8 cellular contexts compared by ENCODE assay signal in genomic region chr3:45011756-45012441, GRCh38. TPM values are rescaled to one million over a fixed set of nuclear protein-coding genes. Genes with fewer than 3 reads are reported as not detected.
DNase-seq lines count a peak whose midpoint lies in the region; ATAC-seq, FAIRE-seq and TF ChIP-seq lines count a peak whose summit lies in the region.

No MANE protein-coding gene starts in this region.

- no peak for TF ChIP-seq EP300 in suprapubic skin (IDR thresholded peaks at IDR 0.05)

- TF ChIP-seq POLR2A in suprapubic skin (IDR thresholded peaks at IDR 0.05), result no peak

- TF ChIP-seq CTCF in keratinocyte (optimal IDR thresholded peaks at IDR 0.05 in 1 of 3, IDR thresholded peaks at IDR 0.05 in 1 of 3, conservative IDR thresholded peaks at IDR 0.05 in 1 of 3; ENCODE audit: extremely low read depth in 1 of 3, insufficient read depth in 2 of 3, low read length in 3 of 3) (no peak), suprapubic skin (IDR thresholded peaks at IDR 0.05) (no peak)

- H3K27ac ChIP-seq in keratinocyte (ENCODE audit: control insufficient read depth, insufficient read depth, low read length) (peak overlapping the region; percentile 51), suprapubic skin (peak overlapping the region; percentile 82)

- H3K9me3 Mint-ChIP-seq in activated CD4-positive, alpha-beta memory T cell treated with anti-CD3 and anti-CD28 coated beads, Interleukin-2, amount 10 ng/mL, durations not matched to agents 7 days and 5 days, result no peaks in the 10 kb centered on the region
- H3K9me3 Mint-ChIP-seq in activated CD4-positive, alpha-beta memory T cell treated with anti-CD3 and anti-CD28 coated beads for 36 hours, result no peaks in the 10 kb centered on the region

- POLR2A ChIA-PET in activated CD4-positive, alpha-beta memory T cell treated with anti-CD3 and anti-CD28 coated beads, Interleukin-2, amount 10 ng/mL, durations not matched to agents 7 days and 5 days (lab: Charles Lee), result interaction anchor here (0.7 to 1.6 kb wide), 7 partner anchors 8 to 36 kb away, joined by 3 to 11 read pairs (median 4); partner anchors contain the start of genes EXOSC7 and ZDHHC3
- POLR2A ChIA-PET in activated CD4-positive, alpha-beta memory T cell treated with anti-CD3 and anti-CD28 coated beads for 36 hours (lab: Charles Lee), result interaction anchor here (1.2 kb wide), 1 partner anchor 15 kb away, joined by 3 read pairs; no protein-coding TSS in a partner anchor

- H3K4me1 Mint-ChIP-seq in activated CD4-positive, alpha-beta memory T cell treated with anti-CD3 and anti-CD28 coated beads, Interleukin-2, amount 10 ng/mL, durations not matched to agents 7 days and 5 days, result peaks cover 39% of the 10 kb centered on the region
- peaks cover 19% of the 10 kb centered on the region for H3K4me1 Mint-ChIP-seq in activated CD4-positive, alpha-beta memory T cell treated with anti-CD3 and anti-CD28 coated beads for 36 hours (ENCODE audit: low read depth)

- no peaks in the 10 kb centered on the region for H3K79me2 ChIP-seq in keratinocyte (ENCODE audit: control insufficient read depth, insufficient read depth, low read length)

- ATAC-seq in GM19452 (IDR thresholded peaks at IDR 0.05; ENCODE audit: unreplicated experiment), result no peak

- H3K4me2 ChIP-seq in keratinocyte (ENCODE audit: control insufficient read depth, extremely low read depth, insufficient read depth, low read depth, low read length), result peak overlapping the region; percentile 29

- H3K4me3 ChIP-seq in keratinocyte (ENCODE audit: control insufficient read depth in 2 of 3, extremely low read depth in 1 of 3, insufficient read depth in 2 of 3, low read depth in 1 of 3, low read length in 3 of 3), result no peak overlapping the region
- H3K4me3 ChIP-seq in suprapubic skin, result no peak overlapping the region

- intact Hi-C loops in activated CD4-positive, alpha-beta memory T cell treated with anti-CD3 and anti-CD28 coated beads for 36 hours (cut with micrococcal nuclease), result no loop called here

- no peaks in the 10 kb centered on the region for H3K27me3 Mint-ChIP-seq in activated CD4-positive, alpha-beta memory T cell treated with anti-CD3 and anti-CD28 coated beads, Interleukin-2, amount 10 ng/mL, durations not matched to agents 7 days and 5 days
- no peaks in the 10 kb centered on the region for H3K27me3 Mint-ChIP-seq in activated CD4-positive, alpha-beta memory T cell treated with anti-CD3 and anti-CD28 coated beads for 36 hours

- no peaks in the 10 kb centered on the region for H3K27me3 ChIP-seq in keratinocyte (ENCODE audit: control insufficient read depth, extremely low read depth, insufficient read depth, low read length)
- H3K27me3 ChIP-seq in suprapubic skin, result no peaks in the 10 kb centered on the region

- peak overlapping the region; percentile 23 for H3K9ac ChIP-seq in keratinocyte (ENCODE audit: control insufficient read depth, extremely low read depth, insufficient read depth, low read length)

- peaks cover 11 to 25% of the 10 kb centered on the region in 2 experiments for H3K36me3 ChIP-seq in keratinocyte (ENCODE audit: control insufficient read depth in 2 of 2, extremely low read depth in 1 of 2, insufficient read depth in 2 of 2, low read length in 2 of 2)
- H3K36me3 ChIP-seq in suprapubic skin, result peaks cover 14% of the 10 kb centered on the region

- no peak overlapping the region for H3K4me3 Mint-ChIP-seq in activated CD4-positive, alpha-beta memory T cell treated with anti-CD3 and anti-CD28 coated beads, Interleukin-2, amount 10 ng/mL, durations not matched to agents 7 days and 5 days
- H3K4me3 Mint-ChIP-seq in activated CD4-positive, alpha-beta memory T cell treated with anti-CD3 and anti-CD28 coated beads for 36 hours, result no peak overlapping the region

- DNase-seq in activated CD4-positive, alpha-beta memory T cell treated with anti-CD3 and anti-CD28 coated beads, Interleukin-2, amount 10 ng/mL, durations not matched to agents 7 days and 5 days, result no peak
- DNase-seq in activated CD4-positive, alpha-beta memory T cell treated with anti-CD3 and anti-CD28 coated beads for 36 hours, result no peak
- DNase-seq in amniotic stem cell (lab: John Stamatoyannopoulos, UW), result peak; percentile 47
- peak; percentile 38 for DNase-seq in keratinocyte (ENCODE audit: low read depth, low spot score)
- no peak for DNase-seq in suprapubic skin (ENCODE audit: low spot score in 2 of 2)
- no peak for DNase-seq in NCI-H2196 (lab: John Stamatoyannopoulos, UW; ENCODE audit: unreplicated experiment)
- no peak for DNase-seq in DMS153 (lab: John Stamatoyannopoulos, UW)

- peak; percentile 80 for FAIRE-seq in keratinocyte (lab: Jason Lieb, UNC)

- peaks cover 49% of the 10 kb centered on the region for H3K36me3 Mint-ChIP-seq in activated CD4-positive, alpha-beta memory T cell treated with anti-CD3 and anti-CD28 coated beads, Interleukin-2, amount 10 ng/mL, durations not matched to agents 7 days and 5 days (ENCODE audit: low read depth)
- H3K36me3 Mint-ChIP-seq in activated CD4-positive, alpha-beta memory T cell treated with anti-CD3 and anti-CD28 coated beads for 36 hours, result peaks cover 39% of the 10 kb centered on the region

- CTCF ChIA-PET in activated CD4-positive, alpha-beta memory T cell treated with anti-CD3 and anti-CD28 coated beads, Interleukin-2, amount 10 ng/mL, durations not matched to agents 7 days and 5 days (lab: Charles Lee), result interaction anchor here (1.0 to 2.6 kb wide), 7 partner anchors 9 to 211 kb away, joined by 3 to 13 read pairs (median 4); no protein-coding TSS in a partner anchor
- CTCF ChIA-PET in activated CD4-positive, alpha-beta memory T cell treated with anti-CD3 and anti-CD28 coated beads for 36 hours (lab: Charles Lee), result interaction anchor here (0.6 to 1.4 kb wide), 4 partner anchors 15 to 648 kb away, joined by 3 to 5 read pairs (median 4); no protein-coding TSS in a partner anchor

- WGBS in suprapubic skin, result 21% methylated on average over 7 of the region's 7 CpGs

- dilution Hi-C loops in keratinocyte (cut with MboI; ENCODE audit: extremely low pct_ligation_motif_present, low sequenced_read_pairs), result no loop called here

- no peaks in the 10 kb centered on the region for H3K9me1 ChIP-seq in keratinocyte (ENCODE audit: control insufficient read depth, extremely low read depth, insufficient read depth, low read length)

- H3K4me1 ChIP-seq in keratinocyte (ENCODE audit: control insufficient read depth, extremely low read depth, insufficient read depth, low read length), result peaks cover 35% of the 10 kb centered on the region
- H3K4me1 ChIP-seq in suprapubic skin, result peaks cover 37% of the 10 kb centered on the region

- H3K9me3 ChIP-seq in keratinocyte (ENCODE audit: control insufficient read depth, low read depth, low read length) (no peaks in the 10 kb centered on the region), suprapubic skin (no peaks in the 10 kb centered on the region)

- H4K20me1 ChIP-seq in keratinocyte (ENCODE audit: control insufficient read depth, extremely low read depth, insufficient read depth, low read length), result no peaks in the 10 kb centered on the region

- H2AFZ ChIP-seq in keratinocyte (ENCODE audit: control insufficient read depth, low read length), result no peak overlapping the region

- peak overlapping the region; percentile 84 for H3K27ac Mint-ChIP-seq in activated CD4-positive, alpha-beta memory T cell treated with anti-CD3 and anti-CD28 coated beads, Interleukin-2, amount 10 ng/mL, durations not matched to agents 7 days and 5 days
- H3K27ac Mint-ChIP-seq in activated CD4-positive, alpha-beta memory T cell treated with anti-CD3 and anti-CD28 coated beads for 36 hours, result no peak overlapping the region

RNA-seq across cellular contexts. Expression of gene CLEC3B, which starts 14.2 kb away (rescaled TPM):
- not detected for total RNA-seq in activated CD4-positive, alpha-beta memory T cell treated with anti-CD3 and anti-CD28 coated beads, Interleukin-2, amount 10 ng/mL, durations not matched to agents 7 days and 5 days
- not detected for total RNA-seq in activated CD4-positive, alpha-beta memory T cell treated with anti-CD3 and anti-CD28 coated beads for 36 hours
- 0.08 TPM in 1 of 3 replicates, not detected in the others for polyA plus RNA-seq in keratinocyte
- polyA plus RNA-seq in keratinocyte (2011; ENCODE audit: low read depth), result not detected
- polyA plus RNA-seq in keratinocyte (2011; cell fraction: cytosol; rRNA removed), result not detected in 2 replicates
- 0.16 TPM in 1 of 2 replicates, not detected in the other for polyA plus RNA-seq in keratinocyte (2011; cell fraction: nucleus; rRNA removed)
- polyA plus RNA-seq in keratinocyte (2012; ENCODE audit: low replicate concordance), result not detected in 2 replicates
- 0.20 TPM in 1 of 3 replicates, not detected in the others for polyA minus RNA-seq in keratinocyte
- not detected for polyA minus RNA-seq in keratinocyte (2011; cell fraction: cytosol; rRNA and poly(A)+ RNA removed)
- polyA minus RNA-seq in keratinocyte (2011; cell fraction: nucleus; rRNA and poly(A)+ RNA removed), result 0.63 TPM in 1 of 2 replicates, not detected in the other
- total RNA-seq in suprapubic skin, result 10 to 100 TPM; 27.4 to 42.3 (median 29.3) TPM

RNA-seq across cellular contexts. Expression of gene EXOSC7, which starts 35.9 kb away (rescaled TPM):
- 10 to 100 TPM; 38.0 to 40.8 TPM for total RNA-seq in activated CD4-positive, alpha-beta memory T cell treated with anti-CD3 and anti-CD28 coated beads, Interleukin-2, amount 10 ng/mL, durations not matched to agents 7 days and 5 days
- 10 to 100 TPM; 55.7 to 62.2 TPM for total RNA-seq in activated CD4-positive, alpha-beta memory T cell treated with anti-CD3 and anti-CD28 coated beads for 36 hours
- polyA plus RNA-seq in keratinocyte, result 75.9 to 94.4 TPM (median 89.3 TPM) in 3 replicates
- polyA plus RNA-seq in keratinocyte (2011; ENCODE audit: low read depth), result 52.6 TPM
- polyA plus RNA-seq in keratinocyte (2011; cell fraction: cytosol; rRNA removed), result 58.5 and 64.7 TPM in 2 replicates
- polyA plus RNA-seq in keratinocyte (2011; cell fraction: nucleus; rRNA removed), result 63.5 and 83.2 TPM in 2 replicates
- polyA plus RNA-seq in keratinocyte (2012; ENCODE audit: low replicate concordance), result 77.0 and 80.2 TPM in 2 replicates
- 17.1 to 49.2 TPM (median 30.2 TPM) in 3 replicates for polyA minus RNA-seq in keratinocyte
- polyA minus RNA-seq in keratinocyte (2011; cell fraction: cytosol; rRNA and poly(A)+ RNA removed), result 21.9 TPM
- polyA minus RNA-seq in keratinocyte (2011; cell fraction: nucleus; rRNA and poly(A)+ RNA removed), result 19.9 and 28.8 TPM in 2 replicates
- 100 to 1,000 TPM in 1 of 4 donors, 10 to 100 TPM in 3; 72.1 to 216 (median 88.7) TPM for total RNA-seq in suprapubic skin

RNA-seq across cellular contexts. Expression of gene ZDHHC3, which starts 35.9 kb away (rescaled TPM):
- total RNA-seq in activated CD4-positive, alpha-beta memory T cell treated with anti-CD3 and anti-CD28 coated beads, Interleukin-2, amount 10 ng/mL, durations not matched to agents 7 days and 5 days, result 10 to 100 TPM; 46.6 to 51.6 TPM
- 10 to 100 TPM; 26.9 to 34.8 TPM for total RNA-seq in activated CD4-positive, alpha-beta memory T cell treated with anti-CD3 and anti-CD28 coated beads for 36 hours
- polyA plus RNA-seq in keratinocyte, result 151 to 203 TPM (median 162 TPM) in 3 replicates
- polyA plus RNA-seq in keratinocyte (2011; ENCODE audit: low read depth), result 50.8 TPM
- polyA plus RNA-seq in keratinocyte (2011; cell fraction: cytosol; rRNA removed), result 193 and 216 TPM in 2 replicates
- 123 and 154 TPM in 2 replicates for polyA plus RNA-seq in keratinocyte (2011; cell fraction: nucleus; rRNA removed)
- 68.9 and 89.7 TPM in 2 replicates for polyA plus RNA-seq in keratinocyte (2012; ENCODE audit: low replicate concordance)
- polyA minus RNA-seq in keratinocyte, result 381 to 451 TPM (median 383 TPM) in 3 replicates
- polyA minus RNA-seq in keratinocyte (2011; cell fraction: cytosol; rRNA and poly(A)+ RNA removed), result 123 TPM
- polyA minus RNA-seq in keratinocyte (2011; cell fraction: nucleus; rRNA and poly(A)+ RNA removed), result 61.2 and 113 TPM in 2 replicates
- total RNA-seq in suprapubic skin, result 100 to 1,000 TPM; 143 to 311 (median 175) TPM

Comparison
In these comparisons a context has a peak if more than half of its experiments do, and no peak if none do; other contexts are left out.
1. DNase-seq: peak in amniotic stem cell (single experiment) and keratinocyte (single experiment); none in activated CD4-positive, alpha-beta memory T cell treated with anti-CD3 and anti-CD28 coated beads, Interleukin-2, amount 10 ng/mL, durations not matched to agents 7 days and 5 days (single experiment), activated CD4-positive, alpha-beta memory T cell treated with anti-CD3 and anti-CD28 coated beads for 36 hours (single experiment), suprapubic skin (0 of 2), NCI-H2196 (single experiment) and DMS153 (single experiment).
2. RNA of gene CLEC3B, which starts 14.2 kb away (total RNA-seq): 27.4 to 42.3 TPM in suprapubic skin; not detected in activated CD4-positive, alpha-beta memory T cell treated with anti-CD3 and anti-CD28 coated beads, Interleukin-2, amount 10 ng/mL, durations not matched to agents 7 days and 5 days and not detected in activated CD4-positive, alpha-beta memory T cell treated with anti-CD3 and anti-CD28 coated beads for 36 hours; every median in the first group is over 10 times any median in the second.